In the genomic region with DNA sequence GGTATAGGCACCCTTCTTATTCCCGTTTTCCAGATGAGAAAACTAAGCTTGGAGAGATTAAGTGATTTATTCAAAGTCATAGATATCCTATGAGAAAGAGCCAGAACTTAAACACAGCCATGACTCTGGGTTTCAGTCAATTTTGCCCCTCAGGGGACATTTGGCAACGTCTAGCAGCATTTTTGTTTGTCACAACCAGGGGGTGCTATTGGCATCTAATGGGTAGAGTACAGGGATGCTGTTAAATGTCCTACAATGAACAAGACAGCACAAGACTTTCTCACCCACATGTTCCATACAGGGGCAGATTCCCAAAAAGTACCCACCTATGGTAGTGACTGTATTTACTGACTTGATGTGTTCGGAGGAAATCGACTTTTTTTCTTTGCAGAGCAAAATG, we compare ENCODE assay signal across 10 cellular contexts. TPM values are rescaled to one million over a fixed set of nuclear protein-coding genes. Genes with fewer than 3 reads are reported as not detected.
A peak's percentile ranks its signal among the peaks of the same experiment; 100 is the strongest.
DNase-seq lines count a peak whose midpoint lies in the region; ATAC-seq and TF ChIP-seq lines count a peak whose summit lies in the region.
"Had no signal": no experiment of that assay in that cellular context is flagged by ENCODE, and none has a peak within 500 bp of the region (broad histone marks: within the 10 kb centered on the region; RNA-seq: fewer than 3 reads in every experiment).

No MANE protein-coding gene starts in this region.

- peaks cover 6% of the 10 kb centered on the region for H3K4me1 Mint-ChIP-seq in brain

- no peaks in the 10 kb centered on the region for H3K79me1 ChIP-seq in neuronal stem cell (ENCODE audit: low read depth, low read length)

- intact Hi-C loops in cardiac septum (cut with DNase I), result loop anchor here (10.0 kb wide), 1 partner anchor 978 kb away; no protein-coding TSS in a partner anchor
- intact Hi-C loops in uterus (cut with DNase I; ENCODE audit: low total_unique reads), result no loop called here

- peak overlapping the region in 2 of 5 experiments; percentile 23 to 51 for H3K4me3 Mint-ChIP-seq in brain

- H3K9me3 ChIP-seq in neuronal stem cell (replicated peaks in 1 of 2; ENCODE audit: control insufficient read depth in 2 of 2, insufficient read depth in 1 of 2, low read depth in 1 of 2, low read length in 2 of 2), result no peaks in the 10 kb centered on the region
- no peaks in the 10 kb centered on the region for H3K9me3 ChIP-seq in uterus

- ATAC-seq in GM21515 (IDR thresholded peaks at IDR 0.05; ENCODE audit: unreplicated experiment), result no peak

- H3K23ac ChIP-seq in neuronal stem cell (ENCODE audit: low read depth, low read length, poor library complexity), result no peak overlapping the region

- no peaks in the 10 kb centered on the region for H3K36me3 Mint-ChIP-seq in brain

- TF ChIP-seq CTCF in GM12864 (IDR thresholded peaks at IDR 0.05; ENCODE audit: low read depth, low read length, missing control alignments), result peak; percentile 63
- peak; percentile 50 to 70 for TF ChIP-seq CTCF in brain (conservative IDR thresholded peaks at IDR 0.05)
- TF ChIP-seq CTCF in uterus (IDR thresholded peaks at IDR 0.05), result no peak

- H3K4ac ChIP-seq in neuronal stem cell (ENCODE audit: low read length), result no peak overlapping the region

- no peak overlapping the region for H2AK5ac ChIP-seq in neuronal stem cell (ENCODE audit: low read depth, low read length)

- no peak overlapping the region for H4K91ac ChIP-seq in neuronal stem cell (ENCODE audit: low read depth, low read length, poor library complexity)

- H3K4me3 ChIP-seq in GM12864 (ENCODE audit: low read depth, low read length) (no peak overlapping the region), neuronal stem cell (ENCODE audit: low read length in 2 of 2) (no peak overlapping the region), uterus (no peak overlapping the region)

- H3K4me1 ChIP-seq in neuronal stem cell (ENCODE audit: control insufficient read depth in 2 of 2, insufficient read depth in 1 of 2, low read depth in 1 of 2, low read length in 2 of 2), result peaks cover 0 to 4% of the 10 kb centered on the region in 2 donors
- no peaks in the 10 kb centered on the region for H3K4me1 ChIP-seq in uterus

- no peak overlapping the region for H3K27ac Mint-ChIP-seq in brain

- peaks cover 0 to 8% (median 2%) of the 10 kb centered on the region in 5 experiments for H3K9me3 Mint-ChIP-seq in brain

- no peak overlapping the region for H3K27ac ChIP-seq in neuronal stem cell (replicated peaks; ENCODE audit: low read length)
- no peak overlapping the region for H3K27ac ChIP-seq in uterus

- DNase-seq in GM12864 (ENCODE audit: low read depth) (peak; percentile 10), NAMALWA (ENCODE audit: low spot score) (peak; percentile 62), neuronal stem cell (ENCODE audit: low spot score) (peak; percentile 59), cardiac septum (ENCODE audit: low spot score) (no peak), uterus (no peak)
- no peak for DNase-seq in activated CD4-positive, CD25-positive, alpha-beta regulatory T cell (lab: John Stamatoyannopoulos, UW)
- DNase-seq: IMR-90 had no signal

- H3K4me2 ChIP-seq in neuronal stem cell (ENCODE audit: insufficient read depth, low read length, poor library complexity, severe bottlenecking), result no peak overlapping the region

- no CpG with 5 or more reads among the region's 4 CpGs for WGBS in neuronal stem cell (ENCODE audit: extremely low coverage in 2 of 2, insufficient read length in 2 of 2, insufficient replicate concordance in 1 of 2), 2 donors

- no peak for TF ChIP-seq POLR2A in uterus (IDR thresholded peaks at IDR 0.05)

- H2BK120ac ChIP-seq in neuronal stem cell (ENCODE audit: low read depth, low read length), result no peak overlapping the region

- H2AFZ ChIP-seq in neuronal stem cell (ENCODE audit: low read length), result no peak overlapping the region

- H4K8ac ChIP-seq in neuronal stem cell (ENCODE audit: low read depth, low read length), result no peak overlapping the region

- no peak overlapping the region for H3K9ac ChIP-seq in neuronal stem cell (ENCODE audit: low read depth, low read length, poor library complexity)

- H3K27me3 ChIP-seq in neuronal stem cell (ENCODE audit: control insufficient read depth in 3 of 3, insufficient read depth in 3 of 3, low read depth in 1 of 3, low read length in 3 of 3) (peaks cover 0 to 37% (median 5%) of the 10 kb centered on the region in 3 experiments), uterus (no peaks in the 10 kb centered on the region)

- H2BK12ac ChIP-seq in neuronal stem cell (ENCODE audit: low read length), result no peak overlapping the region

- no peak overlapping the region for H2BK5ac ChIP-seq in neuronal stem cell (ENCODE audit: low read length)

- no peak overlapping the region for H3K14ac ChIP-seq in neuronal stem cell (ENCODE audit: low read length)

- H3K36me3 ChIP-seq in neuronal stem cell (replicated peaks in 1 of 2; ENCODE audit: control insufficient read depth in 2 of 2, insufficient read depth in 2 of 2, low read length in 2 of 2) (no peaks in the 10 kb centered on the region), uterus (no peaks in the 10 kb centered on the region)

- H3K18ac ChIP-seq in neuronal stem cell (ENCODE audit: low read length), result no peak overlapping the region

- peaks cover 59% of the 10 kb centered on the region for H3K27me3 Mint-ChIP-seq in brain

- no peak overlapping the region for H2BK15ac ChIP-seq in neuronal stem cell (ENCODE audit: low read length)

RNA-seq across cellular contexts. Expression of gene SHISA9, which starts 4.8 kb away (rescaled TPM):
- 38.5 TPM for polyA plus RNA-seq in brain (ENCODE audit: insufficient read depth, low read depth, low replicate concordance)
- polyA plus RNA-seq in neuronal stem cell (2013, experiment 1 of 2), result 5.9 TPM
- polyA plus RNA-seq in neuronal stem cell (2013, experiment 2 of 2), result 5.8 TPM
- total RNA-seq in cardiac septum, result 0.27 TPM
- total RNA-seq in uterus, result under 1 TPM in 1 of 4 donors, not detected in 3; 0.27 TPM
- total RNA-seq: dermis microvascular lymphatic vessel endothelial cell had no signal
- polyA plus RNA-seq: IMR-90 had no signal

Comparison
In these comparisons a context has a peak if more than half of its experiments do, and no peak if none do; other contexts are left out.
1. DNase-seq: peak in GM12864 (single experiment), NAMALWA (single experiment) and neuronal stem cell (single experiment); none in cardiac septum (single experiment), uterus (0 of 2) and activated CD4-positive, CD25-positive, alpha-beta regulatory T cell (0 of 4).
2. CTCF ChIP-seq: peak in GM12864 (single experiment) and brain (2 of 2); none in uterus (0 of 4).